ENCODE assay signal across 1 cellular context in genomic region chr6:36765943-36766648, GRCh38.
TF ChIP-seq lines count a peak whose summit lies in the region.

No MANE protein-coding gene starts in this region.

TF ChIP-seq in K562, 482 proteins besides CTCF, POLR2A, EP300 and RAD21 (continued from another document and continues in another):
- TF ChIP-seq CHD7 (IDR thresholded peaks at IDR 0.05; ENCODE audit: low read depth, low read length) (no peak), DDX20 (tag; IDR thresholded peaks at IDR 0.05; ENCODE audit: low read depth) (no peak), MXD1 (CRISPR knock-in tag; IDR thresholded peaks at IDR 0.05; ENCODE audit: borderline replicate concordance, poor library complexity, severe bottlenecking) (no peak), TAF9B (IDR thresholded peaks at IDR 0.05; ENCODE audit: partially characterized antibody) (no peak), ZZZ3 (IDR thresholded peaks at IDR 0.05) (no peak), RBBP5 (IDR thresholded peaks at IDR 0.05; ENCODE audit: borderline replicate concordance, insufficient read depth, low read length, poor library complexity, severe bottlenecking) (no peak), IFI16 (CRISPR knock-in tag; IDR thresholded peaks at IDR 0.05) (no peak), ZKSCAN3 (CRISPR knock-in tag; IDR thresholded peaks at IDR 0.05) (no peak), ZNF592 (IDR thresholded peaks at IDR 0.05) (no peak), ZNF609 (CRISPR knock-in tag; IDR thresholded peaks at IDR 0.05; ENCODE audit: borderline replicate concordance) (no peak), NRF1 (conservative IDR thresholded peaks at IDR 0.05 in 1 of 2, IDR thresholded peaks at IDR 0.05 in 1 of 2) (no peak), CHD4 (IDR thresholded peaks at IDR 0.05; ENCODE audit: insufficient read depth, insufficient replicate concordance, low read depth, low read length, poor library complexity, severe bottlenecking) (no peak), MEF2A (IDR thresholded peaks at IDR 0.05; ENCODE audit: control insufficient read depth, low read depth, low read length) (no peak), WHSC1 (IDR thresholded peaks at IDR 0.05; ENCODE audit: low read length) (no peak), CHAMP1 (IDR thresholded peaks at IDR 0.05) (no peak), TBL1XR1 (IDR thresholded peaks at IDR 0.05; ENCODE audit: low read length in 2 of 2) (0 out of 4 replicates have a peak, but pooled peaks of 1 of the 2 experiments have one; percentile 32), KLF6 (CRISPR knock-in tag; IDR thresholded peaks at IDR 0.05; ENCODE audit: borderline replicate concordance) (no peak), ZNF24 (IDR thresholded peaks at IDR 0.05) (peak; percentile 55)
- TF ChIP-seq, protein P1, sequence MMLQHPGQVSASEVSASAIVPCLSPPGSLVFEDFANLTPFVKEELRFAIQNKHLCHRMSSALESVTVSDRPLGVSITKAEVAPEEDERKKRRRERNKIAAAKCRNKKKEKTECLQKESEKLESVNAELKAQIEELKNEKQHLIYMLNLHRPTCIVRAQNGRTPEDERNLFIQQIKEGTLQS (IDR thresholded peaks at IDR 0.05), result no peak
- TF ChIP-seq, protein P1 (CRISPR knock-in tag; conservative IDR thresholded peaks at IDR 0.05), result no peak
- TF ChIP-seq, protein P2, sequence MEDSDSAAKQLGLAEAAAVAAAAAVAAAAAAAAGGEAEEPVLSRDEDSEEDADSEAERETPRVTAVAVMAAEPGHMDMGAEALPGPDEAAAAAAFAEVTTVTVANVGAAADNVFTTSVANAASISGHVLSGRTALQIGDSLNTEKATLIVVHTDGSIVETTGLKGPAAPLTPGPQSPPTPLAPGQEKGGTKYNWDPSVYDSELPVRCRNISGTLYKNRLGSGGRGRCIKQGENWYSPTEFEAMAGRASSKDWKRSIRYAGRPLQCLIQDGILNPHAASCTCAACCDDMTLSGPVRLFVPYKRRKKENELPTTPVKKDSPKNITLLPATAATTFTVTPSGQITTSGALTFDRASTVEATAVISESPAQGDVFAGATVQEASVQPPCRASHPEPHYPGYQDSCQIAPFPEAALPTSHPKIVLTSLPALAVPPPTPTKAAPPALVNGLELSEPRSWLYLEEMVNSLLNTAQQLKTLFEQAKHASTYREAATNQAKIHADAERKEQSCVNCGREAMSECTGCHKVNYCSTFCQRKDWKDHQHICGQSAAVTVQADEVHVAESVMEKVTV (CRISPR knock-in tag; IDR thresholded peaks at IDR 0.05), result peak; percentile 96
- TF ChIP-seq, protein P3, sequence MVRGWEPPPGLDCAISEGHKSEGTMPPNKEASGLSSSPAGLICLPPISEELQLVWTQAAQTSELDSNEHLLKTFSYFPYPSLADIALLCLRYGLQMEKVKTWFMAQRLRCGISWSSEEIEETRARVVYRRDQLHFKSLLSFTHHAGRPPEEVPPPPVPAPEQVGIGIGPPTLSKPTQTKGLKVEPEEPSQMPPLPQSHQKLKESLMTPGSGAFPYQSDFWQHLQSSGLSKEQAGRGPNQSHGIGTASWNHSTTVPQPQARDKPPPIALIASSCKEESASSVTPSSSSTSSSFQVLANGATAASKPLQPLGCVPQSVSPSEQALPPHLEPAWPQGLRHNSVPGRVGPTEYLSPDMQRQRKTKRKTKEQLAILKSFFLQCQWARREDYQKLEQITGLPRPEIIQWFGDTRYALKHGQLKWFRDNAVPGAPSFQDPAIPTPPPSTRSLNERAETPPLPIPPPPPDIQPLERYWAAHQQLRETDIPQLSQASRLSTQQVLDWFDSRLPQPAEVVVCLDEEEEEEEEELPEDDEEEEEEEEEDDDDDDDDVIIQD (CRISPR knock-in tag; IDR thresholded peaks at IDR 0.05), result no peak
